Comparison of ENCODE assay signal across 1 cellular context in genomic region chr11:64846998-64847666, GRCh38.
A peak's percentile ranks its signal among the peaks of the same experiment; 100 is the strongest.
TF ChIP-seq lines count a peak whose summit lies in the region.

No MANE protein-coding gene starts in this region.

TF ChIP-seq in HepG2, 621 proteins besides CTCF, POLR2A, EP300 and RAD21 (continued from another document and continues in another):
- TF ChIP-seq ZHX1 (CRISPR knock-in tag; IDR thresholded peaks at IDR 0.05; ENCODE audit: low read depth) (no peak), UBTF (CRISPR knock-in tag; IDR thresholded peaks at IDR 0.05) (peak; percentile 70), SP4 (CRISPR knock-in tag; IDR thresholded peaks at IDR 0.05) (peak; percentile 80), TSC22D2 (CRISPR knock-in tag; IDR thresholded peaks at IDR 0.05; ENCODE audit: borderline replicate concordance) (no peak), SCMH1 (CRISPR knock-in tag; IDR thresholded peaks at IDR 0.05; ENCODE audit: borderline replicate concordance) (no peak), SPEN (CRISPR knock-in tag; IDR thresholded peaks at IDR 0.05; ENCODE audit: low read depth) (peak; percentile 55), TBL1XR1 (IDR thresholded peaks at IDR 0.05; ENCODE audit: borderline replicate concordance, low read length, partially characterized antibody) (no peak), ZNF260 (CRISPR knock-in tag; IDR thresholded peaks at IDR 0.05; ENCODE audit: borderline replicate concordance, low read depth) (no peak), ZNF124 (CRISPR knock-in tag; IDR thresholded peaks at IDR 0.05) (no peak), KLF11 (CRISPR knock-in tag; IDR thresholded peaks at IDR 0.05) (peak; percentile 48; the same call in 1 of the 2 replicates), NR0B2 (CRISPR knock-in tag; IDR thresholded peaks at IDR 0.05) (no peak), EHMT2 (IDR thresholded peaks at IDR 0.05; ENCODE audit: borderline replicate concordance, low read depth, low read length) (no peak), SUZ12 (IDR thresholded peaks at IDR 0.05; ENCODE audit: low read depth, low read length) (no peak), MLXIP (CRISPR knock-in tag; IDR thresholded peaks at IDR 0.05; ENCODE audit: borderline replicate concordance) (no peak), AKNA (CRISPR knock-in tag; IDR thresholded peaks at IDR 0.05; ENCODE audit: borderline replicate concordance) (no peak), SP5 (CRISPR knock-in tag; IDR thresholded peaks at IDR 0.05; ENCODE audit: borderline replicate concordance, low read depth) (peak; percentile 92), SOX6 (IDR thresholded peaks at IDR 0.05) (no peak), SOX6 (CRISPR knock-in tag; IDR thresholded peaks at IDR 0.05) (no peak), ZNF180 (CRISPR knock-in tag; IDR thresholded peaks at IDR 0.05; ENCODE audit: borderline replicate concordance, low read depth) (no peak), ZNF776 (CRISPR knock-in tag; IDR thresholded peaks at IDR 0.05) (no peak), SETDB1 (CRISPR knock-in tag; IDR thresholded peaks at IDR 0.05; ENCODE audit: borderline replicate concordance) (no peak), ELF3 (CRISPR knock-in tag; IDR thresholded peaks at IDR 0.05) (peak; percentile 51; the same call in 1 of the 2 replicates), ZNF749 (CRISPR knock-in tag; IDR thresholded peaks at IDR 0.05; ENCODE audit: borderline replicate concordance) (no peak), ZFYVE20 (CRISPR knock-in tag; IDR thresholded peaks at IDR 0.05; ENCODE audit: borderline replicate concordance, low read depth) (no peak), ZHX2 (IDR thresholded peaks at IDR 0.05; ENCODE audit: low read depth) (no peak), ZHX2 (CRISPR knock-in tag; IDR thresholded peaks at IDR 0.05; ENCODE audit: borderline replicate concordance) (no peak), ZNF263 (CRISPR knock-in tag; IDR thresholded peaks at IDR 0.05) (no peak), JUND (CRISPR knock-in tag; IDR thresholded peaks at IDR 0.05) (no peak), PLRG1 (conservative IDR thresholded peaks at IDR 0.05) (no peak), BRD4 (CRISPR knock-in tag; IDR thresholded peaks at IDR 0.05) (no peak), ZNF343 (CRISPR knock-in tag; IDR thresholded peaks at IDR 0.05) (no peak), NONO (IDR thresholded peaks at IDR 0.05) (no peak), NONO (CRISPR knock-in tag; conservative IDR thresholded peaks at IDR 0.05) (0 out of 2 replicates have a peak, but pooled peaks have one; percentile 27), MAF1 (CRISPR knock-in tag; IDR thresholded peaks at IDR 0.05; ENCODE audit: borderline replicate concordance) (no peak), CREB1 (IDR thresholded peaks at IDR 0.05) (no peak), CREB1 (CRISPR knock-in tag; IDR thresholded peaks at IDR 0.05) (no peak), CERS6 (CRISPR knock-in tag; IDR thresholded peaks at IDR 0.05) (no peak), SRSF4 (IDR thresholded peaks at IDR 0.05; ENCODE audit: low read depth, low read length, poor library complexity, severe bottlenecking) (no peak), PITX1 (CRISPR knock-in tag; IDR thresholded peaks at IDR 0.05) (no peak), CBX5 (CRISPR knock-in tag; IDR thresholded peaks at IDR 0.05; ENCODE audit: borderline replicate concordance) (peak; percentile 48; the same call in 1 of the 2 replicates), SP1 (IDR thresholded peaks at IDR 0.05) (no peak), SP1 (CRISPR knock-in tag; IDR thresholded peaks at IDR 0.05) (peak; percentile 66; the same call in 1 of the 2 replicates), AKAP8 (CRISPR knock-in tag; IDR thresholded peaks at IDR 0.05) (no peak), MATR3 (CRISPR knock-in tag; IDR thresholded peaks at IDR 0.05) (no peak)
